In genomic region chr14:89519000-89519399, GRCh38 we compare ENCODE assay signal across 1 cellular context.
TF ChIP-seq lines count a peak whose summit lies in the region.

No MANE protein-coding gene starts in this region.

TF ChIP-seq in GM23338, 12 proteins besides CTCF, POLR2A, EP300 and RAD21 (continued from another document):
- TF ChIP-seq REST (IDR thresholded peaks at IDR 0.05; ENCODE audit: unreplicated experiment): no peak
- TF ChIP-seq EZH2 (IDR thresholded peaks at IDR 0.05; ENCODE audit: low read depth, unreplicated experiment): no peak
TF ChIP-seq in GM23338: peak in this region for 0.
